Comparison of ENCODE assay signal across 8 cellular contexts in the genomic region with DNA sequence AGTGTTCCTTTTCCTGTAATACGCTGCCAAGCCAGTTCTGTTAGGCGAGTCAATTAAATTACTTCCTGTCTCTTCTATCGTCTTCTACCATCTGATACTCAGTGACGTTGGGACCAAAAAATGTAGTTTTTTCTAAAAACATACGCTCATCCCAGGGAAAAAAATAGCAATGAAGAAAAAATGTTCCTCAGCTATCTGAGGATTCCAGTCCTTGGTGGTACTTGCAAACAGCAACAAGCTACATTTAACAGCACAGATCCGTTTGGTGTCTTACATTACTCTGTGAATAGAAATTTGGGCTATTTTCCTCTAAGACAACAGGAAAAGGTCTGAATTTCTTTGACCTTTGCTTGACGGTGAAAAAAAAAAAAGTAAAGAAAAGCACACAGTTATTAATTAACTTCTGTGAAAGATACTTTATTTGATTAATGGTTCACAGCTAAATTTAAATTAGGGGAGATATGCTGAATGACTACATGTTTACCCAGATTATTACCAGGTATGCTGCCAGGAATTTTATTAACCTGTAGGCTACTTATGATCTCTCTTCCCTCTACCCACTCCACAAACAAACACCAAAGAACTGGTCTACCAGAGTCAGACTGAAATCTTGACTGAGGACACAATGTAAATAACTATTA.
DNase-seq lines count a peak whose midpoint lies in the region; ATAC-seq and TF ChIP-seq lines count a peak whose summit lies in the region.

No MANE protein-coding gene starts in this region.

- H3K27ac ChIP-seq in PC-9, result no peak overlapping the region
- H3K27ac ChIP-seq in thoracic aorta, result peak overlapping the region; percentile 75 to 83

- intact Hi-C loops in PC-9 (cut with micrococcal nuclease; ENCODE audit: unreplicated experiment) (loop anchor here (1.0 to 5.0 kb wide), 4 partner anchors 17 to 198 kb away; no protein-coding TSS in a partner anchor), Right ventricle myocardium superior (cut with DNase I) (no loop called here)

- H2AFZ ChIP-seq in PC-9, result no peak overlapping the region

- no peaks in the 10 kb centered on the region for H3K27me3 ChIP-seq in PC-9 (ENCODE audit: insufficient read depth, low read depth)
- no peaks in the 10 kb centered on the region for H3K27me3 ChIP-seq in thoracic aorta (replicated peaks; ENCODE audit: insufficient read depth)

- H3K4me3 ChIP-seq in PC-9, result no peak overlapping the region
- H3K4me3 ChIP-seq in thoracic aorta, result peak overlapping the region; percentile 52

- no peaks in the 10 kb centered on the region; the same call in 1 of the 2 replicates for H3K9me2 ChIP-seq in PC-9 (ENCODE audit: insufficient read depth)

- POLR2A ChIA-PET in PC-9 (lab: Charles Lee; ENCODE audit: unreplicated experiment), result interaction anchor here (0.6 to 0.8 kb wide), 6 partner anchors 8 to 321 kb away, joined by 3 to 7 read pairs (median 4); no protein-coding TSS in a partner anchor

- no peaks in the 10 kb centered on the region for H3K79me2 ChIP-seq in PC-9 (ENCODE audit: low read depth)

- no peaks in the 10 kb centered on the region for H4K20me1 ChIP-seq in PC-9 (ENCODE audit: insufficient read depth)

- no peaks in the 10 kb centered on the region for H3K9me3 Mint-ChIP-seq in stimulated activated naive CD8-positive, alpha-beta T cell treated with anti-CD3 and anti-CD28 coated beads, Interleukin-15, amount 100 ng/mL, for 72 hours

- H3K27ac Mint-ChIP-seq in stimulated activated naive CD8-positive, alpha-beta T cell treated with anti-CD3 and anti-CD28 coated beads, Interleukin-15, amount 100 ng/mL, for 72 hours, result no peak overlapping the region

- H3K27me3 Mint-ChIP-seq in stimulated activated naive CD8-positive, alpha-beta T cell treated with anti-CD3 and anti-CD28 coated beads, Interleukin-15, amount 100 ng/mL, for 72 hours, result no peaks in the 10 kb centered on the region

- H3F3A ChIP-seq in PC-9 (ENCODE audit: insufficient read depth, low read depth), result no peaks in the 10 kb centered on the region

- no peaks in the 10 kb centered on the region for H3K36me3 ChIP-seq in PC-9 (ENCODE audit: low read depth)
- H3K36me3 ChIP-seq in thoracic aorta, result no peaks in the 10 kb centered on the region

- H3K9me3 ChIP-seq in PC-9 (ENCODE audit: insufficient read depth, low read depth), result no peaks in the 10 kb centered on the region
- H3K9me3 ChIP-seq in thoracic aorta, result no peaks in the 10 kb centered on the region

- no peak overlapping the region for H3K4me2 ChIP-seq in PC-9

- no peak for TF ChIP-seq CTCF in PC-9 (conservative IDR thresholded peaks at IDR 0.05)
- TF ChIP-seq CTCF in thoracic aorta (IDR thresholded peaks at IDR 0.05), result no peak

- DNase-seq in stimulated activated naive CD8-positive, alpha-beta T cell treated with anti-CD3 and anti-CD28 coated beads, Interleukin-15, amount 100 ng/mL, for 72 hours, result no peak
- DNase-seq in stimulated activated naive CD8-positive, alpha-beta T cell treated with anti-CD3 and anti-CD28 coated beads, Interleukin-15, Interleukin-2, amounts not matched to agents 100 U/mL and 50 U/mL, for 24 hours, result no peak
- DNase-seq in PC-9 (no peak), Right ventricle myocardium superior (no peak), thoracic aorta (ENCODE audit: low spot score) (no peak), H4 (ENCODE audit: low spot score) (no peak), activated gamma-delta T cell treated with Interleukin-2 at 50 U/mL for 16 hours (no peak), HK-2 (ENCODE audit: unreplicated experiment) (no peak)

- peak; percentile 69 for ATAC-seq in stimulated activated naive CD8-positive, alpha-beta T cell treated with anti-CD3 and anti-CD28 coated beads, Interleukin-15, amount 100 ng/mL, for 72 hours
- ATAC-seq in stimulated activated naive CD8-positive, alpha-beta T cell treated with anti-CD3 and anti-CD28 coated beads, Interleukin-15, Interleukin-2, amounts not matched to agents 100 U/mL and 50 U/mL, for 24 hours, result no peak
- ATAC-seq in Right ventricle myocardium superior (ENCODE audit: poor library complexity) (peak; percentile 74), thoracic aorta (ENCODE audit: insufficient number of reproducible peaks, low FRiP score, low read depth) (no peak)

- CTCF ChIA-PET in PC-9 (lab: Charles Lee), result interaction anchor here (0.5 to 1.0 kb wide), 3 partner anchors 45 to 165 kb away, joined by 3 to 6 read pairs (median 6); no protein-coding TSS in a partner anchor

- TSS peak; percentile 97 for BruUV-seq in PC-9 (replicated peaks; lab: Mats Ljungman, UMichigan)

- H3K4me1 Mint-ChIP-seq in stimulated activated naive CD8-positive, alpha-beta T cell treated with anti-CD3 and anti-CD28 coated beads, Interleukin-15, amount 100 ng/mL, for 72 hours, result peaks cover 5% of the 10 kb centered on the region

- no peak overlapping the region for H3K4me3 Mint-ChIP-seq in stimulated activated naive CD8-positive, alpha-beta T cell treated with anti-CD3 and anti-CD28 coated beads, Interleukin-15, amount 100 ng/mL, for 72 hours

- H3K4me1 ChIP-seq in PC-9 (replicated peaks; ENCODE audit: insufficient read depth) (peaks cover 18% of the 10 kb centered on the region), thoracic aorta (ENCODE audit: control insufficient read depth in 1 of 2, low read depth in 2 of 2) (peaks cover 40 to 47% of the 10 kb centered on the region in 2 donors)

Comparison
In these comparisons a context has a peak if more than half of its experiments do, and no peak if none do; other contexts are left out.
1. ATAC-seq: peak in stimulated activated naive CD8-positive, alpha-beta T cell treated with anti-CD3 and anti-CD28 coated beads, Interleukin-15, amount 100 ng/mL, for 72 hours (single experiment) and Right ventricle myocardium superior (single experiment); none in stimulated activated naive CD8-positive, alpha-beta T cell treated with anti-CD3 and anti-CD28 coated beads, Interleukin-15, Interleukin-2, amounts not matched to agents 100 U/mL and 50 U/mL, for 24 hours (single experiment) and thoracic aorta (single experiment).